Comparison of ENCODE assay signal across 20 cellular contexts in genomic region chr9:126451316-126451885, GRCh38.
DNase-seq lines count a peak whose midpoint lies in the region; ATAC-seq lines count a peak whose summit lies in the region.
"Had no signal": no experiment of that assay in that cellular context is flagged by ENCODE, and none has a peak within 500 bp of the region (broad histone marks: within the 10 kb centered on the region; RNA-seq: fewer than 3 reads in every experiment).

No MANE protein-coding gene starts in this region.

- CTCF ChIA-PET in activated CD4-positive, alpha-beta T cell treated with anti-CD3 and anti-CD28 coated beads, Interleukin-2, amount 10 ng/mL, durations not matched to agents 7 days and 5 days (lab: Charles Lee), result interaction anchor here (0.6 to 2.2 kb wide), 3 partner anchors 9 to 24 kb away, joined by 3 to 7 read pairs (median 6); no protein-coding TSS in a partner anchor

- no peaks in the 10 kb centered on the region for H3K36me3 Mint-ChIP-seq in activated CD4-positive, alpha-beta T cell treated with anti-CD3 and anti-CD28 coated beads, Interleukin-2, amount 10 ng/mL, durations not matched to agents 7 days and 5 days (ENCODE audit: low read depth)

- peaks cover 2% of the 10 kb centered on the region for H3K27me3 Mint-ChIP-seq in activated CD4-positive, alpha-beta T cell treated with anti-CD3 and anti-CD28 coated beads, Interleukin-2, amount 10 ng/mL, durations not matched to agents 7 days and 5 days

- ATAC-seq in left lobe of liver, result no peak
- ATAC-seq: K562, Panc1 had no signal

- peaks cover 6% of the 10 kb centered on the region for H3K4me1 Mint-ChIP-seq in activated CD4-positive, alpha-beta T cell treated with anti-CD3 and anti-CD28 coated beads, Interleukin-2, amount 10 ng/mL, durations not matched to agents 7 days and 5 days

- no peaks in the 10 kb centered on the region for H3K9me3 Mint-ChIP-seq in activated CD4-positive, alpha-beta T cell treated with anti-CD3 and anti-CD28 coated beads, Interleukin-2, amount 10 ng/mL, durations not matched to agents 7 days and 5 days
- H3K9me3 Mint-ChIP-seq: CD14-positive monocyte had no signal

- DNase-seq in activated CD8-positive, alpha-beta memory T cell treated with anti-CD3 and anti-CD28 coated beads for 24 hours, result peak; percentile 52
- DNase-seq in activated CD8-positive, alpha-beta memory T cell treated with anti-CD3 and anti-CD28 coated beads, Interleukin-2, amount 50 U/mL, for 4 hours, result no peak
- DNase-seq in left lobe of liver (ENCODE audit: low spot score) (peak; percentile 37), DMS153 treated with DMSO at 0.1 percent for 48 hours (lab: John Stamatoyannopoulos, UW; ENCODE audit: unreplicated experiment) (no peak), NCI-H1048 (lab: John Stamatoyannopoulos, UW) (no peak)
- no peak for DNase-seq in activated CD4-positive, alpha-beta T cell treated with anti-CD3 and anti-CD28 coated beads, Interleukin-2, amount 10 ng/mL, durations not matched to agents 7 days and 5 days
- DNase-seq: AML-193, DND-41, GOT3, NCI-H1105 treated with DMSO at 0.1 percent for 48 hours, NCI-H187, NCI-H345, NCI-H524 treated with DMSO at 0.1 percent for 48 hours, SJCRH30 had no signal

- peak overlapping the region; percentile 23 for H3K27ac ChIP-seq in cingulate gyrus (ENCODE audit: low read depth, low read length)
- peak overlapping the region; percentile 30 for H3K27ac ChIP-seq in temporal lobe (ENCODE audit: low read depth, low read length)
- H3K27ac ChIP-seq: 22Rv1, SJCRH30 had no signal

- no peak overlapping the region for H3K27ac Mint-ChIP-seq in activated CD4-positive, alpha-beta T cell treated with anti-CD3 and anti-CD28 coated beads, Interleukin-2, amount 10 ng/mL, durations not matched to agents 7 days and 5 days

- no peak overlapping the region for H3K4me3 Mint-ChIP-seq in activated CD4-positive, alpha-beta T cell treated with anti-CD3 and anti-CD28 coated beads, Interleukin-2, amount 10 ng/mL, durations not matched to agents 7 days and 5 days
- H3K4me3 Mint-ChIP-seq: CD14-positive monocyte had no signal

- POLR2A ChIA-PET in activated CD4-positive, alpha-beta T cell treated with anti-CD3 and anti-CD28 coated beads, Interleukin-2, amount 10 ng/mL, durations not matched to agents 7 days and 5 days (lab: Charles Lee), result no interaction called here

Comparison
In these comparisons a context has a peak if more than half of its experiments do, and no peak if none do; other contexts are left out.
1. DNase-seq: peak in activated CD8-positive, alpha-beta memory T cell treated with anti-CD3 and anti-CD28 coated beads for 24 hours (single experiment) and left lobe of liver (single experiment); none in activated CD8-positive, alpha-beta memory T cell treated with anti-CD3 and anti-CD28 coated beads, Interleukin-2, amount 50 U/mL, for 4 hours (single experiment), DMS153 treated with DMSO at 0.1 percent for 48 hours (single experiment), activated CD4-positive, alpha-beta T cell treated with anti-CD3 and anti-CD28 coated beads, Interleukin-2, amount 10 ng/mL, durations not matched to agents 7 days and 5 days (single experiment) and NCI-H1048 (single experiment).